2 cellular contexts compared by ENCODE assay signal in the genomic region with DNA sequence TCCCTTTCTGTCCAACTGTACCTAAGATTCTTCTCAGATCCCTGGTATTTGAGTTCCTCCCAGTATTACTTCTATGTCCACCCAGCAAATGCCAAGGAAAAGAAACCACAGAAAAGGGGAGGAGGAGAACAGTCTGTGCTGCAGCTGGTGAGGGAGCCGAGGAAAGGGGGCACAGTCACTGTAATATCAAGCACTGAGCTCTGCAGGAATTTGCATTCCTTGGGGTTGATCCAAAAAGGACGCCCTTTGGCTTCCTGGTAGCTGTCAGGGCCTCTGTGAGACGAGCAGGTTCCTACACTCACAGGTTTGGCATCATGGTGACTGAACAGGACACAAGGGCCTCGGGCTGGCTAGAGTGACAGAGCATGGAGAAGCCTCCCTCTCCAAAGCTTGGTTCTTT.
TF ChIP-seq lines count a peak whose summit lies in the region.

No MANE protein-coding gene starts in this region.

TF ChIP-seq in IMR-90, 13 proteins besides CTCF, POLR2A, EP300 and RAD21:
- TF ChIP-seq MAZ (IDR thresholded peaks at IDR 0.05; ENCODE audit: borderline replicate concordance, low read depth, low read length), result no peak
- TF ChIP-seq RFX5 (IDR thresholded peaks at IDR 0.05; ENCODE audit: low read depth, low read length), result no peak
- TF ChIP-seq, protein P1, sequence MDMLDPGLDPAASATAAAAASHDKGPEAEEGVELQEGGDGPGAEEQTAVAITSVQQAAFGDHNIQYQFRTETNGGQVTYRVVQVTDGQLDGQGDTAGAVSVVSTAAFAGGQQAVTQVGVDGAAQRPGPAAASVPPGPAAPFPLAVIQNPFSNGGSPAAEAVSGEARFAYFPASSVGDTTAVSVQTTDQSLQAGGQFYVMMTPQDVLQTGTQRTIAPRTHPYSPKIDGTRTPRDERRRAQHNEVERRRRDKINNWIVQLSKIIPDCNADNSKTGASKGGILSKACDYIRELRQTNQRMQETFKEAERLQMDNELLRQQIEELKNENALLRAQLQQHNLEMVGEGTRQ (IDR thresholded peaks at IDR 0.05; ENCODE audit: low read depth, low read length), result no peak
- TF ChIP-seq MXI1 (IDR thresholded peaks at IDR 0.05; ENCODE audit: borderline replicate concordance, low read depth, low read length), result no peak
- no peak for TF ChIP-seq NFE2L2 (IDR thresholded peaks at IDR 0.05; ENCODE audit: low read depth, low read length)
- TF ChIP-seq FOS (IDR thresholded peaks at IDR 0.05; ENCODE audit: low read depth, low read length), result no peak

TF ChIP-seq in H1, 55 proteins besides CTCF, POLR2A, EP300 and RAD21:
- TF ChIP-seq HDAC6 (IDR thresholded peaks at IDR 0.05; ENCODE audit: low read depth, low read length), result no peak
- no peak for TF ChIP-seq FOSL1 (IDR thresholded peaks at IDR 0.05; ENCODE audit: insufficient read depth, low read depth, low read length)
- TF ChIP-seq TCF12 (IDR thresholded peaks at IDR 0.05; ENCODE audit: low read depth, low read length), result no peak
- no peak for TF ChIP-seq SIX5 (IDR thresholded peaks at IDR 0.05; ENCODE audit: low read depth, low read length)
- no peak for TF ChIP-seq ASH2L (IDR thresholded peaks at IDR 0.05; ENCODE audit: low read length)
- TF ChIP-seq NRF1 (IDR thresholded peaks at IDR 0.05; ENCODE audit: low read depth, low read length), result no peak
- TF ChIP-seq SRF (IDR thresholded peaks at IDR 0.05; ENCODE audit: low read depth, low read length), result no peak
- no peak for TF ChIP-seq POU5F1 (IDR thresholded peaks at IDR 0.05; ENCODE audit: low read depth, low read length)
- no peak for TF ChIP-seq ZNF274 (IDR thresholded peaks at IDR 0.05; ENCODE audit: borderline replicate concordance, extremely low read depth, low read length)
- no peak for TF ChIP-seq SUZ12 (IDR thresholded peaks at IDR 0.05; ENCODE audit: low read length)
- TF ChIP-seq RXRA (IDR thresholded peaks at IDR 0.05; ENCODE audit: insufficient read depth, low read depth, low read length), result no peak
- TF ChIP-seq BRCA1 (IDR thresholded peaks at IDR 0.05; ENCODE audit: low read depth, low read length), result no peak
- TF ChIP-seq KDM4A (IDR thresholded peaks at IDR 0.05; ENCODE audit: low read depth, low read length, severe bottlenecking), result no peak
- no peak for TF ChIP-seq JUND (IDR thresholded peaks at IDR 0.05; ENCODE audit: low read length)
- no peak for TF ChIP-seq HDAC2 (IDR thresholded peaks at IDR 0.05; ENCODE audit: borderline replicate concordance in 1 of 2, low read depth in 2 of 2, low read length in 2 of 2)
- TF ChIP-seq KDM1A (IDR thresholded peaks at IDR 0.05; ENCODE audit: borderline replicate concordance, low read length), result no peak
- TF ChIP-seq POLR2AphosphoS5 (IDR thresholded peaks at IDR 0.05; ENCODE audit: low read depth, low read length), result no peak
- no peak for TF ChIP-seq YY1 (IDR thresholded peaks at IDR 0.05; ENCODE audit: low read depth, low read length)
